ENCODE assay signal across 1 cellular context in the genomic region with DNA sequence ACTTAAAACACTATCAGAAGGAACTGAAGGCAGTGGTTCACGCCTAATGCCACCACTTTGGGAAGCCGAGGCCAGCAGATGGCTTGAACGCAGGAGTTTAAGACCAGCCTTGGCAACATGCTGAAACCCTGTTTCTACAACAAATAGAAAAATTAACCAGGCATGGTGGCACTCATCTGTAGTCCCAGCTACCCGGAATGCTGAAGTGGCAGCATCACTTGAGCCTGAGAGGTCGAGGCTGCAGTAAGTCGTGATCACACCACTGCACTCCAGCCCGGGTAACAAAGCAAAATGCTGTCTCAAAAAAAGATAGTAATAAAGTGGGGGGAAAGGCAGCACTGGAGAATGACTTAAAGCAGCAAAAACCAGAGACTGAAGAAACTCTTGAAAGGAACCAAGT.
TF ChIP-seq lines count a peak whose summit lies in the region.

No MANE protein-coding gene starts in this region.

TF ChIP-seq in WTC11, 78 proteins besides CTCF, POLR2A, EP300 and RAD21 (continued from another document):
- TF ChIP-seq, protein P1, sequence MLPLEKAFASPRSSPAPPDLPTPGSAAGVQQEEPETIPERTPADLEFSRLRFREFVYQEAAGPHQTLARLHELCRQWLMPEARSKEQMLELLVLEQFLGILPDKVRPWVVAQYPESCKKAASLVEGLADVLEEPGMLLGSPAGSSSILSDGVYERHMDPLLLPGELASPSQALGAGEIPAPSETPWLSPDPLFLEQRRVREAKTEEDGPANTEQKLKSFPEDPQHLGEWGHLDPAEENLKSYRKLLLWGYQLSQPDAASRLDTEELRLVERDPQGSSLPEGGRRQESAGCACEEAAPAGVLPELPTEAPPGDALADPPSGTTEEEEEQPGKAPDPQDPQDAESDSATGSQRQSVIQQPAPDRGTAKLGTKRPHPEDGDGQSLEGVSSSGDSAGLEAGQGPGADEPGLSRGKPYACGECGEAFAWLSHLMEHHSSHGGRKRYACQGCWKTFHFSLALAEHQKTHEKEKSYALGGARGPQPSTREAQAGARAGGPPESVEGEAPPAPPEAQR (CRISPR knock-in tag; IDR thresholded peaks at IDR 0.05): no peak
- TF ChIP-seq STAT6 (CRISPR knock-in tag; conservative IDR thresholded peaks at IDR 0.05; ENCODE audit: low read depth) (no peak), KAT7 (CRISPR knock-in tag; IDR thresholded peaks at IDR 0.05; ENCODE audit: borderline replicate concordance) (no peak), USF1 (CRISPR knock-in tag; IDR thresholded peaks at IDR 0.05) (no peak), JAZF1 (CRISPR knock-in tag; IDR thresholded peaks at IDR 0.05) (no peak), MXD4 (CRISPR knock-in tag; IDR thresholded peaks at IDR 0.05; ENCODE audit: borderline replicate concordance) (no peak), CREM (CRISPR knock-in tag; IDR thresholded peaks at IDR 0.05) (no peak), MYBL2 (CRISPR knock-in tag; IDR thresholded peaks at IDR 0.05) (no peak)
